Comparison of ENCODE assay signal across 14 cellular contexts in the genomic region with DNA sequence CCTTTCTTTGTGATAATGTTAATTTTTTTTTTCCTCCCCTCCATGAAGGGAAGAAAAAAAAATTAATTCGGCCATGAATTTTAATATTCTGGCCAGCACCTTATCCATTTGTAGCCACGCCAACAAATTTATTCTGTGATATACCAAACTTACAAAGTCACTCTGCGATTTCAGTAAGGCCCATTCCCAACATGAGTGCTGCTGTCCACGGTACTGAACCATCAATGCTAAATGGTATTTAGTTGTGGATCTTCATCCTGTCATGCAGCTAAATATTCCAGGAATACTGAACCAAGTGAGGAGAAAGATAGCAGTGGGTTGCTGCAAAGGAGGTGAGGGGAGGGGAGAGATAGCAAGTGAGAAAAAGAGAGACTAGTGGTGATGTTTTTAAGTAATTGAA.
DNase-seq lines count a peak whose midpoint lies in the region; ATAC-seq and TF ChIP-seq lines count a peak whose summit lies in the region.
"Had no signal": no experiment of that assay in that cellular context is flagged by ENCODE, and none has a peak within 500 bp of the region (broad histone marks: within the 10 kb centered on the region; RNA-seq: fewer than 3 reads in every experiment).

No MANE protein-coding gene starts in this region.

- no peak for TF ChIP-seq EP300 in Ishikawa (IDR thresholded peaks at IDR 0.05; ENCODE audit: borderline replicate concordance)

- TF ChIP-seq RAD21 in Ishikawa (IDR thresholded peaks at IDR 0.05; ENCODE audit: low read depth), result no peak

- ATAC-seq in HG03457 (IDR thresholded peaks at IDR 0.05; ENCODE audit: unreplicated experiment), result no peak
- ATAC-seq in HG03039 (IDR thresholded peaks at IDR 0.05; ENCODE audit: unreplicated experiment), result no peak

- CTCF ChIA-PET in GM10248 (lab: Yijun Ruan, JAX), result no interaction called here

- TF ChIP-seq CTCF in GM10248 (IDR thresholded peaks at IDR 0.05; ENCODE audit: control extremely low read depth, extremely low read depth, low read depth, missing control alignments), result no peak

- DNase-seq in ELR (ENCODE audit: low read depth), result peak; percentile 38
- DNase-seq in astrocyte of the hippocampus (ENCODE audit: low read depth, low spot score), result peak; percentile 51
- DNase-seq in iPS-NIHi11 (ENCODE audit: low spot score), result peak; percentile 44
- DNase-seq in activated CD8-positive, alpha-beta memory T cell treated with anti-CD3 and anti-CD28 coated beads, Interleukin-2, amount 50 U/mL, for 4 hours, result no peak
- DNase-seq in GM10248 (ENCODE audit: extremely low spot score), result no peak
- DNase-seq: activated CD4-positive, alpha-beta T cell treated with anti-CD3 and anti-CD28 coated beads, Interleukin-2, amount 50 U/mL, for 1 hour; C1 segment of cervical spinal cord; NCI-H1105; NCI-H345; ovary; spleen had no signal

- POLR2A ChIA-PET in GM10248 (lab: Yijun Ruan, JAX), result no interaction called here

TF ChIP-seq in Ishikawa, 13 proteins besides CTCF, POLR2A, EP300 and RAD21:
- TF ChIP-seq NFIC (IDR thresholded peaks at IDR 0.05) (no peak), REST (IDR thresholded peaks at IDR 0.05; ENCODE audit: low read depth) (peak; percentile 91)

Comparison
In these comparisons a context has a peak if more than half of its experiments do, and no peak if none do; other contexts are left out.
1. DNase-seq: peak in ELR (single experiment), astrocyte of the hippocampus (single experiment) and iPS-NIHi11 (single experiment); none in activated CD8-positive, alpha-beta memory T cell treated with anti-CD3 and anti-CD28 coated beads, Interleukin-2, amount 50 U/mL, for 4 hours (single experiment) and GM10248 (single experiment).